2 cellular contexts compared by ENCODE assay signal in genomic region chr3:123941150-123941941, GRCh38.
TF ChIP-seq lines count a peak whose summit lies in the region.

No MANE protein-coding gene starts in this region.

TF ChIP-seq in HEK293, 187 proteins besides CTCF, POLR2A, EP300 and RAD21:
- TF ChIP-seq ZNF777 (tag by site-specific recombination; IDR thresholded peaks at IDR 0.05; ENCODE audit: borderline replicate concordance) (no peak), ZNF654 (tag by site-specific recombination; IDR thresholded peaks at IDR 0.05; ENCODE audit: low read depth) (peak; percentile 14; the same call in 1 of the 2 replicates)
- TF ChIP-seq, protein P1, sequence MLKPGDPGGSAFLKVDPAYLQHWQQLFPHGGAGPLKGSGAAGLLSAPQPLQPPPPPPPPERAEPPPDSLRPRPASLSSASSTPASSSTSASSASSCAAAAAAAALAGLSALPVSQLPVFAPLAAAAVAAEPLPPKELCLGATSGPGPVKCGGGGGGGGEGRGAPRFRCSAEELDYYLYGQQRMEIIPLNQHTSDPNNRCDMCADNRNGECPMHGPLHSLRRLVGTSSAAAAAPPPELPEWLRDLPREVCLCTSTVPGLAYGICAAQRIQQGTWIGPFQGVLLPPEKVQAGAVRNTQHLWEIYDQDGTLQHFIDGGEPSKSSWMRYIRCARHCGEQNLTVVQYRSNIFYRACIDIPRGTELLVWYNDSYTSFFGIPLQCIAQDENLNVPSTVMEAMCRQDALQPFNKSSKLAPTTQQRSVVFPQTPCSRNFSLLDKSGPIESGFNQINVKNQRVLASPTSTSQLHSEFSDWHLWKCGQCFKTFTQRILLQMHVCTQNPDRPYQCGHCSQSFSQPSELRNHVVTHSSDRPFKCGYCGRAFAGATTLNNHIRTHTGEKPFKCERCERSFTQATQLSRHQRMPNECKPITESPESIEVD (tag by site-specific recombination; IDR thresholded peaks at IDR 0.05): peak; percentile 50

TF ChIP-seq in HepG2, 621 proteins besides CTCF, POLR2A, EP300 and RAD21:
- TF ChIP-seq STAG1 (CRISPR knock-in tag; IDR thresholded peaks at IDR 0.05): 0 out of 2 replicates have a peak, but pooled peaks have one; percentile 11
- TF ChIP-seq ZNF800 (CRISPR knock-in tag; IDR thresholded peaks at IDR 0.05): no peak
- TF ChIP-seq ZBTB3 (CRISPR knock-in tag; IDR thresholded peaks at IDR 0.05; ENCODE audit: borderline replicate concordance, low read depth): no peak
- no peak for TF ChIP-seq PRPF4 (IDR thresholded peaks at IDR 0.05; ENCODE audit: low read depth, low read length, poor library complexity, severe bottlenecking)
- no peak for TF ChIP-seq BHLHE40 (IDR thresholded peaks at IDR 0.05; ENCODE audit: low read length)
